35 cellular contexts compared by ENCODE assay signal in the genomic region with DNA sequence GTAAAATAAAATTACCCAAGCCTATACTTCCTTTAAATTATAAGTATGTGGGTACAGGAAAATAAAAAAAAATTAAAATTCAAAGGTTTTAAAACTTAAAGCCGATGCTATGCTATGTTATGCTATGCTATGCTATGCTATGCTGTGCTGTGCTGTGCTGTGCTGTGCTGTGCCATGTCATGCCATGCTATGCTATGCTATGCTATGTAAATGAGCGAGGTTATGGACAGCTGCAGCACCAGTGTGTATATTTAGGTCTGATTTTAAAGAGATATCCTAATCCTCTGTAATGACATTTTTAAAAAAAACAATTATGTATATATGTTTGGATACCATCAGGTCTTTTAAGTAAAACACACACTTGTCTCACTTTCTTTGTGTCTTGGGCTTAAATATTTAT.
"Had no signal": no experiment of that assay in that cellular context is flagged by ENCODE, and none has a peak within 500 bp of the region (broad histone marks: within the 10 kb centered on the region; RNA-seq: fewer than 3 reads in every experiment).

No MANE protein-coding gene starts in this region.

- H3K27ac ChIP-seq: adrenal gland, body of pancreas, breast epithelium, coronary artery, VCaP had no signal

- H3K4me3 Mint-ChIP-seq: activated B cell treated with CpG ODN at 0.5 μM for 24 hours; activated CD4-positive, alpha-beta memory T cell treated with anti-CD3 and anti-CD28 coated beads for 36 hours; activated naive CD4-positive, alpha-beta T cell treated with anti-CD3 and anti-CD28 coated beads for 36 hours; activated T-cell treated with anti-CD3 and anti-CD28 coated beads, Interleukin-2, amount 50 U/mL, for 4 hours; activated T-helper 1 cell treated with anti-CD3 and anti-CD28 coated beads, Interleukin-12 subunit alpha, Interleukin-12 subunit beta, Interleukin-2, Interleukin-4 antibody, amounts not matched to agents 30 ng/mL and 10 ng/mL and 1 ng/mL, durations not matched to agents 14 hours and 24 hours and 36 hours had no signal

- H3K4me1 Mint-ChIP-seq: activated B cell treated with CpG ODN at 0.5 μM for 24 hours had no signal

- H3K36me3 ChIP-seq: adrenal gland, breast epithelium had no signal

- H3K27me3 Mint-ChIP-seq: activated B cell treated with CpG ODN at 0.5 μM for 24 hours; activated CD4-positive, alpha-beta memory T cell treated with anti-CD3 and anti-CD28 coated beads for 36 hours had no signal

- H3K4me3 ChIP-seq: adrenal gland, body of pancreas, breast epithelium, coronary artery, K562 had no signal

- H3K27ac Mint-ChIP-seq: activated B cell treated with CpG ODN at 0.5 μM for 24 hours; activated CD4-positive, alpha-beta memory T cell treated with anti-CD3 and anti-CD28 coated beads for 36 hours; activated naive CD4-positive, alpha-beta T cell treated with anti-CD3 and anti-CD28 coated beads for 36 hours; activated naive CD4-positive, alpha-beta T cell treated with anti-CD3 and anti-CD28 coated beads, Interleukin-2, amount 50 U/mL, for 72 hours; activated T-helper 1 cell treated with anti-CD3 and anti-CD28 coated beads, Interleukin-12 subunit alpha, Interleukin-12 subunit beta, Interleukin-2, Interleukin-4 antibody, amounts not matched to agents 30 ng/mL and 10 ng/mL and 1 ng/mL, durations not matched to agents 14 hours and 24 hours and 36 hours had no signal

- H3K9me3 ChIP-seq: adrenal gland, body of pancreas, breast epithelium had no signal

- ATAC-seq: activated naive CD4-positive, alpha-beta T cell treated with anti-CD3 and anti-CD28 coated beads, Interleukin-2, amount 50 U/mL, for 72 hours; activated T-cell treated with anti-CD3 and anti-CD28 coated beads, Interleukin-2, amount 50 U/mL, for 4 hours; body of pancreas; K562; SK-N-SH treated with all-trans-retinoic acid at 6 μM for 48 hours had no signal

- H3K36me3 Mint-ChIP-seq: activated CD4-positive, alpha-beta memory T cell treated with anti-CD3 and anti-CD28 coated beads for 36 hours; activated naive CD4-positive, alpha-beta T cell treated with anti-CD3 and anti-CD28 coated beads, Interleukin-2, amount 50 U/mL, for 72 hours had no signal

- H3K4me1 ChIP-seq: adrenal gland, body of pancreas, breast epithelium had no signal

- DNase-seq: activated B cell treated with CpG ODN at 0.5 μM for 24 hours; activated CD4-positive, alpha-beta memory T cell treated with anti-CD3 and anti-CD28 coated beads for 36 hours; activated CD4-positive, alpha-beta T cell treated with anti-CD3 and anti-CD28 coated beads for 4 hours; activated CD4-positive, alpha-beta T cell treated with anti-CD3 and anti-CD28 coated beads, Interleukin-2, amount 50 U/mL, for 1 hour; activated CD4-positive, CD25-positive, alpha-beta regulatory T cell treated with anti-CD3 and anti-CD28 coated beads, Interleukin-2, amount 50 U/mL, for 72 hours; activated CD8-positive, alpha-beta memory T cell treated with anti-CD3 and anti-CD28 coated beads, Interleukin-2, amount 50 U/mL, for 4 hours; activated gamma-delta T cell treated with Interleukin-2 at 50 U/mL for 16 hours; activated naive CD4-positive, alpha-beta T cell treated with anti-CD3 and anti-CD28 coated beads for 36 hours; activated T-cell treated with anti-CD3 and anti-CD28 coated beads for 4 hours; activated T-cell treated with anti-CD3 and anti-CD28 coated beads, Interleukin-2, amount 50 U/mL, for 4 hours; adrenal gland; body of pancreas; NCI-H1092 treated with DMSO at 0.1 percent for 48 hours; NCI-H1417 treated with DMSO at 0.1 percent for 48 hours; NCI-H1694; NCI-H1930; NCI-H2081 treated with DMSO at 0.1 percent for 48 hours; NCI-H2171 treated with DMSO at 0.1 percent for 48 hours; NCI-H2227 treated with DMSO at 0.1 percent for 48 hours; NCI-H446; NCI-H510A treated with DMSO at 0.1 percent for 48 hours; NCI-H526 treated with DMSO at 0.1 percent for 48 hours; NCI-H774; SHP77 treated with DMSO at 0.1 percent for 48 hours; SW 1271; T-helper 1 cell; T-helper 2 cell; T-helper 9 cell had no signal

- H3K27me3 ChIP-seq: adrenal gland, body of pancreas, breast epithelium had no signal
